1 cellular context compared by ENCODE assay signal in genomic region chr7:43627798-43628197, GRCh38.
TF ChIP-seq lines count a peak whose summit lies in the region.

No MANE protein-coding gene starts in this region.

TF ChIP-seq in GM12878, 131 proteins besides CTCF, POLR2A, EP300 and RAD21:
- TF ChIP-seq POLR2AphosphoS5 (IDR thresholded peaks at IDR 0.05; ENCODE audit: low read length), result peak; percentile 42; the same call in 1 of the 2 replicates
